ENCODE assay signal across 25 cellular contexts in the genomic region with DNA sequence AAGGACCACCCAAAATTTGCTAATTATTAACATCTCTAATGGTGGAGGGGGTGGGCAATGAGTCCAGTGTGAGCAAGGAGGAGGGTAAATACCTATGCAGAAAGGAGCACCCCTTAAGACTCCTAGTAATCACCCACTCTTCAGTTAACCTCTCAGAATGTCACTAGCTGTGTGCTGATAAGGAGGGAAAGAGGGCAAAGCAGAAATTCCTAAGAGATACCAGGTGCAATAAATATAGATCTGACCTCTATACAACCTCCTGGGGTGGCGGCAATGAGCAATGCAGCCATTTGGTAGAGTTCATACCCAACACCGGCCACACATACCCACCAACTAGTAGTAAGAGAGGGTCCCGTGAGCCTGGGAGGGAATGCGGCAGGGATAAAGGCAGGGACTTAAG. TPM values are rescaled to one million over a fixed set of nuclear protein-coding genes. Genes with fewer than 3 reads are reported as not detected.
DNase-seq lines count a peak whose midpoint lies in the region; ATAC-seq and TF ChIP-seq lines count a peak whose summit lies in the region.
"Had no signal": no experiment of that assay in that cellular context is flagged by ENCODE, and none has a peak within 500 bp of the region (broad histone marks: within the 10 kb centered on the region; RNA-seq: fewer than 3 reads in every experiment).

No MANE protein-coding gene starts in this region.

- peaks cover 2% of the 10 kb centered on the region for H3K36me3 ChIP-seq in mammary epithelial cell (ENCODE audit: insufficient read depth, low read length)
- no peaks in the 10 kb centered on the region for H3K36me3 ChIP-seq in Caco-2 (ENCODE audit: control insufficient read depth, insufficient read depth, low read length)
- H3K36me3 ChIP-seq in esophagus muscularis mucosa, result peaks cover 0 to 13% (median 0%) of the 10 kb centered on the region in 4 donors

- CTCF ChIA-PET in MCF 10A (lab: Yijun Ruan, JAX), result no interaction called here
- CTCF ChIA-PET in mammary epithelial cell (lab: Charles Lee; ENCODE audit: low non-redundant PET), result no interaction called here
- CTCF ChIA-PET in Caco-2 (lab: Charles Lee), result interaction anchor here (0.6 kb wide), 1 partner anchor 177 kb away, joined by 6 read pairs; no protein-coding TSS in a partner anchor

- in situ Hi-C loops in mammary epithelial cell (cut with MboI; ENCODE audit: low sequenced_read_pairs in 2 of 2), result no loop called here

- H3K4me1 ChIP-seq in mammary epithelial cell (ENCODE audit: insufficient read depth, low read length), result peaks cover 8% of the 10 kb centered on the region
- H3K4me1 ChIP-seq in Caco-2, result peaks cover 25% of the 10 kb centered on the region
- H3K4me1 ChIP-seq in esophagus muscularis mucosa, result no peaks in the 10 kb centered on the region

- H3K27ac Mint-ChIP-seq in MCF 10A (ENCODE audit: low read depth, unreplicated experiment), result peak overlapping the region; percentile 49
- peak overlapping the region; percentile 58 for H3K27ac Mint-ChIP-seq in Caco-2 (ENCODE audit: unreplicated experiment)
- peak overlapping the region; percentile 94 for H3K27ac Mint-ChIP-seq in progenitor cell of endocrine pancreas
- H3K27ac Mint-ChIP-seq: B cell had no signal

- H3K9me3 Mint-ChIP-seq in MCF 10A (ENCODE audit: unreplicated experiment) (no peaks in the 10 kb centered on the region), Caco-2 (ENCODE audit: unreplicated experiment) (no peaks in the 10 kb centered on the region), progenitor cell of endocrine pancreas (ENCODE audit: low read depth) (peaks cover 4% of the 10 kb centered on the region)
- H3K9me3 Mint-ChIP-seq: CD8-positive, alpha-beta memory T cell had no signal

- no peaks in the 10 kb centered on the region for H3K79me2 ChIP-seq in mammary epithelial cell (ENCODE audit: insufficient read depth, low read length)

- H3K9ac ChIP-seq in mammary epithelial cell (ENCODE audit: insufficient read depth, low read length), result no peak overlapping the region
- H3K9ac ChIP-seq: KMS-11 had no signal

- H3K4me3 Mint-ChIP-seq in MCF 10A (ENCODE audit: unreplicated experiment) (no peak overlapping the region), Caco-2 (ENCODE audit: unreplicated experiment) (no peak overlapping the region), progenitor cell of endocrine pancreas (ENCODE audit: low read depth) (no peak overlapping the region)
- H3K4me3 Mint-ChIP-seq: B cell; CD8-positive, alpha-beta memory T cell had no signal

- H3K27me3 ChIP-seq in mammary epithelial cell (ENCODE audit: insufficient read depth, low read length) (no peaks in the 10 kb centered on the region), Caco-2 (replicated peaks; ENCODE audit: control insufficient read depth, insufficient read depth, low read length) (no peaks in the 10 kb centered on the region), esophagus muscularis mucosa (no peaks in the 10 kb centered on the region)

- dilution Hi-C loops in mammary epithelial cell (cut with HindIII; ENCODE audit: low sequenced_read_pairs), result no loop called here

- DNase-seq in MCF 10A (ENCODE audit: unreplicated experiment), result no peak
- DNase-seq in mammary epithelial cell, result no peak
- DNase-seq in Caco-2, result peak; percentile 34 to 65
- DNase-seq in esophagus muscularis mucosa (ENCODE audit: extremely low spot score), result peak; percentile 53
- DNase-seq in progenitor cell of endocrine pancreas (ENCODE audit: low spot score, unreplicated experiment), result no peak
- DNase-seq: Calu3; CD8-positive, alpha-beta memory T cell; DMS79 treated with DMSO at 0.1 percent for 48 hours; GF-D8; IMR-90; NCI-H1092; NCI-H1436; NCI-H187; NCI-H2081 treated with DMSO at 0.1 percent for 48 hours; NCI-H2171; NCI-H226; NCI-H510A; RPMI8226; SHP77 treated with DMSO at 0.1 percent for 48 hours had no signal

- no peak for TF ChIP-seq POLR2A in esophagus muscularis mucosa (IDR thresholded peaks at IDR 0.05; ENCODE audit: low read depth)

- WGBS in mammary epithelial cell (ENCODE audit: low coverage, missing lambda C conversion rate), result no CpG with 5 or more reads among the region's 4 CpGs
- 96% methylated on average over 4 of the region's 4 CpGs for WGBS in esophagus muscularis mucosa

- POLR2A ChIA-PET in MCF 10A (lab: Yijun Ruan, JAX) (interaction anchor here (1.7 kb wide), 1 partner anchor 19 kb away, joined by 4 read pairs; no protein-coding TSS in a partner anchor), Caco-2 (lab: Charles Lee) (interaction anchor here (1.0 to 1.2 kb wide), 2 partner anchors 13 to 19 kb away, joined by 3 to 4 read pairs; partner anchors contain the start of gene DPY19L3)

- ATAC-seq in HG03342 (IDR thresholded peaks at IDR 0.05; ENCODE audit: unreplicated experiment), result no peak
- no peak for ATAC-seq in GM21528 (IDR thresholded peaks at IDR 0.05; ENCODE audit: low FRiP score, unreplicated experiment)

- no peak overlapping the region for H3K27ac ChIP-seq in mammary epithelial cell (ENCODE audit: insufficient read depth, low read depth, low read length)
- H3K27ac ChIP-seq in esophagus muscularis mucosa (replicated peaks in 1 of 4), result no peak overlapping the region
- H3K27ac ChIP-seq: 22Rv1, C4-2B, KMS-11 had no signal

- intact Hi-C loops in MCF 10A (cut with micrococcal nuclease), result no loop called here
- intact Hi-C loops in mammary epithelial cell (cut with micrococcal nuclease), result no loop called here
- intact Hi-C loops in Caco-2 (cut with micrococcal nuclease; ENCODE audit: unreplicated experiment), result no loop called here
- intact Hi-C loops in esophagus muscularis mucosa (cut with DNase I), result no loop called here

- H3K4me2 ChIP-seq in mammary epithelial cell (ENCODE audit: insufficient read depth, low read depth, low read length), result no peak overlapping the region
- H3K4me2 ChIP-seq: KMS-11 had no signal

- BruUV-seq in MCF 10A (replicated peaks; lab: Mats Ljungman, UMichigan) (no TSS peak), mammary epithelial cell (replicated peaks; lab: Mats Ljungman, UMichigan) (no TSS peak), Caco-2 (replicated peaks; lab: Mats Ljungman, UMichigan) (no TSS peak)

- no peaks in the 10 kb centered on the region for H3K9me3 ChIP-seq in mammary epithelial cell (replicated peaks; ENCODE audit: insufficient read depth, low read length)
- no peaks in the 10 kb centered on the region for H3K9me3 ChIP-seq in Caco-2
- no peaks in the 10 kb centered on the region for H3K9me3 ChIP-seq in esophagus muscularis mucosa

- H3K4me1 Mint-ChIP-seq in MCF 10A (ENCODE audit: insufficient read depth, unreplicated experiment), result peaks cover 6% of the 10 kb centered on the region
- H3K4me1 Mint-ChIP-seq in Caco-2 (ENCODE audit: low read depth, unreplicated experiment), result peaks cover 13% of the 10 kb centered on the region
- H3K4me1 Mint-ChIP-seq in progenitor cell of endocrine pancreas (ENCODE audit: low read depth), result peaks cover 38% of the 10 kb centered on the region
- H3K4me1 Mint-ChIP-seq: CD8-positive, alpha-beta memory T cell had no signal

- H3K36me3 Mint-ChIP-seq in MCF 10A (ENCODE audit: insufficient read depth, unreplicated experiment), result peaks cover 52% of the 10 kb centered on the region
- H3K36me3 Mint-ChIP-seq in Caco-2 (ENCODE audit: insufficient read depth, unreplicated experiment), result peaks cover 19% of the 10 kb centered on the region
- H3K36me3 Mint-ChIP-seq in progenitor cell of endocrine pancreas (ENCODE audit: insufficient read depth), result peaks cover 5% of the 10 kb centered on the region

- no peak overlapping the region for H2AFZ ChIP-seq in mammary epithelial cell (ENCODE audit: low read depth, low read length)

- H4K20me1 ChIP-seq in mammary epithelial cell (ENCODE audit: insufficient read depth, low read length), result no peaks in the 10 kb centered on the region

- no peak for TF ChIP-seq CTCF in MCF 10A (IDR thresholded peaks at IDR 0.05; ENCODE audit: unreplicated experiment)
- no peak for TF ChIP-seq CTCF in mammary epithelial cell (conservative IDR thresholded peaks at IDR 0.05 in 1 of 2, IDR thresholded peaks at IDR 0.05 in 1 of 2; ENCODE audit: extremely low read depth in 1 of 2, insufficient read depth in 1 of 2, low read depth in 1 of 2, low read length in 2 of 2)
- TF ChIP-seq CTCF in Caco-2 (IDR thresholded peaks at IDR 0.05; ENCODE audit: insufficient read depth in 1 of 2, low read depth in 1 of 2, low read length in 1 of 2, severe bottlenecking in 1 of 2, unreplicated experiment in 1 of 2), result no peak
- no peak for TF ChIP-seq CTCF in esophagus muscularis mucosa (IDR thresholded peaks at IDR 0.05)
- TF ChIP-seq CTCF in progenitor cell of endocrine pancreas (IDR thresholded peaks at IDR 0.05; ENCODE audit: unreplicated experiment), result no peak

- no peaks in the 10 kb centered on the region for H3K27me3 Mint-ChIP-seq in MCF 10A (ENCODE audit: insufficient read depth, unreplicated experiment)
- H3K27me3 Mint-ChIP-seq in Caco-2 (ENCODE audit: insufficient read depth, unreplicated experiment), result no peaks in the 10 kb centered on the region
- H3K27me3 Mint-ChIP-seq in progenitor cell of endocrine pancreas, result no peaks in the 10 kb centered on the region
- H3K27me3 Mint-ChIP-seq: B cell; CD8-positive, alpha-beta memory T cell had no signal

- no peak overlapping the region for H3K4me3 ChIP-seq in mammary epithelial cell (replicated peaks in 1 of 3; ENCODE audit: insufficient read depth in 1 of 3, low read depth in 2 of 3, low read length in 3 of 3)
- H3K4me3 ChIP-seq in Caco-2 (ENCODE audit: low read depth, low read length), result no peak overlapping the region
- H3K4me3 ChIP-seq in esophagus muscularis mucosa, result no peak overlapping the region

- TF ChIP-seq EP300 in esophagus muscularis mucosa (IDR thresholded peaks at IDR 0.05), result no peak

RNA-seq across cellular contexts. Expression of gene DPY19L3, which starts 12.6 kb away (rescaled TPM):
- total RNA-seq in MCF 10A (2022) (37.6 and 43.8 TPM in 2 replicates), mammary epithelial cell (10 to 100 TPM; 12.3 to 14.3 TPM), Caco-2 (2022) (40.7 and 41.5 TPM in 2 replicates), esophagus muscularis mucosa (10 to 100 TPM; 13.6 to 16.4 (median 14.6) TPM), progenitor cell of endocrine pancreas (205 and 213 TPM in 2 replicates)
- 8.3 TPM for polyA plus RNA-seq in mammary epithelial cell
- polyA minus RNA-seq in mammary epithelial cell, result 2.4 TPM

RNA-seq across cellular contexts. Expression of gene ZNF507, which starts 47.5 kb away (rescaled TPM):
- 22.8 and 23.4 TPM in 2 replicates for total RNA-seq in MCF 10A (2022)
- 10 to 100 TPM; 10.2 to 14.4 TPM for total RNA-seq in mammary epithelial cell
- polyA plus RNA-seq in mammary epithelial cell, result 7.2 TPM
- 12.2 TPM for polyA minus RNA-seq in mammary epithelial cell
- total RNA-seq in Caco-2 (2022), result 26.6 and 27.4 TPM in 2 replicates
- 10 to 100 TPM; 12.6 to 19.1 (median 17.9) TPM for total RNA-seq in esophagus muscularis mucosa
- total RNA-seq in progenitor cell of endocrine pancreas, result 42.3 and 43.2 TPM in 2 replicates

Comparison
In these comparisons a context has a peak if more than half of its experiments do, and no peak if none do; other contexts are left out.
1. DNase-seq: peak in Caco-2 (2 of 2) and esophagus muscularis mucosa (single experiment); none in MCF 10A (single experiment), mammary epithelial cell (single experiment) and progenitor cell of endocrine pancreas (single experiment).
2. Peak in every context shown above with its lines, with median percentiles within 50 percentile points of each other: H3K27ac Mint-ChIP-seq.